1 cellular context compared by ENCODE assay signal in the genomic region with DNA sequence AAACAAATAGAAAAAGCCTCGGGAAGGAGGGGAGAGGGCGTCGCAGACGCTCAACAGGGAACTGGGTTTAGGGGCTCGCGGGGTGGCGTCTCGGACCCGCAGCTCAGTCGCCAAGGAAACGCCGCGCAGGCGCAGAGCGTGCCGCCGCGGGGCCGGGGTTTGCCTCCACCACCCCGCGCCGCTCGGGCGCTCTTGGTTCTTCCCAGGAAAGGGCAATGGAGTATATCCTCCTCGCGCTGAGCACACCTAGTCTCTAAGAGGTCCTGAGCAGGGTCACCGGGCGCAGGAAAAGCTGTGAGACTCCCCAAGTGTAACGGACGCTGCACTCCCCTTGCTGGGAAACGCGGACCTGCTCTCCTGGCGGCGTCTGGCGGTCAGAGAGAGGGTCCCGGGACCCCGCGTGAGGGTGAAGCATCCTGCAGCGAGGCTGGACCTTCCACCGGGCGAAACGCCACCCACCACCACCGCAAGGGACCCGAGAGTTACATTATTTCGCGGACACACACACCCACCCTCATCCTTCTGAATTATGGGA.
TF ChIP-seq lines count a peak whose summit lies in the region.

No MANE protein-coding gene starts in this region.

TF ChIP-seq in HEK293, 187 proteins besides CTCF, POLR2A, EP300 and RAD21 (continued from another document and continues in another):
- TF ChIP-seq ZBTB10 (tag by site-specific recombination; IDR thresholded peaks at IDR 0.05) (no peak), ZNF37A (tag by site-specific recombination; IDR thresholded peaks at IDR 0.05) (no peak), ZBTB8A (tag by site-specific recombination; IDR thresholded peaks at IDR 0.05) (peak; percentile 13; the same call in 1 of the 2 replicates), ZNF404 (tag by site-specific recombination; IDR thresholded peaks at IDR 0.05) (no peak), ZNF624 (tag by site-specific recombination; IDR thresholded peaks at IDR 0.05) (no peak), ZNF335 (tag by site-specific recombination; conservative IDR thresholded peaks at IDR 0.05) (no peak), BCL6B (tag by site-specific recombination; IDR thresholded peaks at IDR 0.05) (no peak), ZNF830 (tag by site-specific recombination; IDR thresholded peaks at IDR 0.05; ENCODE audit: low read depth) (no peak), ZNF341 (tag by site-specific recombination; IDR thresholded peaks at IDR 0.05; ENCODE audit: low read depth) (peak; percentile 65), RBAK (tag by site-specific recombination; IDR thresholded peaks at IDR 0.05) (no peak), ZNF223 (tag by site-specific recombination; IDR thresholded peaks at IDR 0.05) (no peak), ZNF302 (tag by site-specific recombination; IDR thresholded peaks at IDR 0.05; ENCODE audit: low read depth) (no peak), ZSCAN18 (tag by site-specific recombination; IDR thresholded peaks at IDR 0.05) (no peak), ZNF785 (tag by site-specific recombination; IDR thresholded peaks at IDR 0.05) (no peak), OVOL3 (tag by site-specific recombination; IDR thresholded peaks at IDR 0.05) (no peak), GLI2 (tag by site-specific recombination; IDR thresholded peaks at IDR 0.05; ENCODE audit: borderline replicate concordance, low read depth) (no peak), ZBTB7A (tag by site-specific recombination; IDR thresholded peaks at IDR 0.05; ENCODE audit: low read depth) (peak; percentile 48; the same call in 1 of the 2 replicates), ZNF518A (tag by site-specific recombination; conservative IDR thresholded peaks at IDR 0.05; ENCODE audit: low read depth) (no peak), ZNF184 (tag by site-specific recombination; IDR thresholded peaks at IDR 0.05) (no peak), ZNF585B (tag by site-specific recombination; IDR thresholded peaks at IDR 0.05) (no peak), KLF10 (tag by site-specific recombination; IDR thresholded peaks at IDR 0.05) (no peak), YY1 (tag by site-specific recombination; IDR thresholded peaks at IDR 0.05) (no peak), SCRT2 (tag by site-specific recombination; IDR thresholded peaks at IDR 0.05) (no peak), ZNF707 (tag by site-specific recombination; IDR thresholded peaks at IDR 0.05) (no peak), SP7 (tag by site-specific recombination; IDR thresholded peaks at IDR 0.05) (no peak), ZNF610 (tag by site-specific recombination; IDR thresholded peaks at IDR 0.05; ENCODE audit: borderline replicate concordance) (peak; percentile 39; the same call in 1 of the 2 replicates), KLF9 (tag by site-specific recombination; IDR thresholded peaks at IDR 0.05; ENCODE audit: low read depth) (no peak), TSHZ1 (tag by site-specific recombination; IDR thresholded peaks at IDR 0.05; ENCODE audit: borderline replicate concordance) (no peak), ZBTB20 (tag by site-specific recombination; IDR thresholded peaks at IDR 0.05) (peak; percentile 90), ZNF23 (tag by site-specific recombination; IDR thresholded peaks at IDR 0.05; ENCODE audit: borderline replicate concordance) (no peak)
- TF ChIP-seq, protein P1, sequence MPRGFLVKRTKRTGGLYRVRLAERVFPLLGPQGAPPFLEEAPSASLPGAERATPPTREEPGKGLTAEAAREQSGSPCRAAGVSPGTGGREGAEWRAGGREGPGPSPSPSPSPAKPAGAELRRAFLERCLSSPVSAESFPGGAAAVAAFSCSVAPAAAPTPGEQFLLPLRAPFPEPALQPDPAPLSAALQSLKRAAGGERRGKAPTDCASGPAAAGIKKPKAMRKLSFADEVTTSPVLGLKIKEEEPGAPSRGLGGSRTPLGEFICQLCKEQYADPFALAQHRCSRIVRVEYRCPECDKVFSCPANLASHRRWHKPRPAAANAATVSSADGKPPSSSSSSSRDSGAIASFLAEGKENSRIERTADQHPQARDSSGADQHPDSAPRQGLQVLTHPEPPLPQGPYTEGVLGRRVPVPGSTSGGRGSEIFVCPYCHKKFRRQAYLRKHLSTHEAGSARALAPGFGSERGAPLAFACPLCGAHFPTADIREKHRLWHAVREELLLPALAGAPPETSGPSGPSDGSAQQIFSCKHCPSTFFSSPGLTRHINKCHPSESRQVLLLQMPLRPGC (tag by site-specific recombination; IDR thresholded peaks at IDR 0.05) = no peak
- TF ChIP-seq, protein P2, sequence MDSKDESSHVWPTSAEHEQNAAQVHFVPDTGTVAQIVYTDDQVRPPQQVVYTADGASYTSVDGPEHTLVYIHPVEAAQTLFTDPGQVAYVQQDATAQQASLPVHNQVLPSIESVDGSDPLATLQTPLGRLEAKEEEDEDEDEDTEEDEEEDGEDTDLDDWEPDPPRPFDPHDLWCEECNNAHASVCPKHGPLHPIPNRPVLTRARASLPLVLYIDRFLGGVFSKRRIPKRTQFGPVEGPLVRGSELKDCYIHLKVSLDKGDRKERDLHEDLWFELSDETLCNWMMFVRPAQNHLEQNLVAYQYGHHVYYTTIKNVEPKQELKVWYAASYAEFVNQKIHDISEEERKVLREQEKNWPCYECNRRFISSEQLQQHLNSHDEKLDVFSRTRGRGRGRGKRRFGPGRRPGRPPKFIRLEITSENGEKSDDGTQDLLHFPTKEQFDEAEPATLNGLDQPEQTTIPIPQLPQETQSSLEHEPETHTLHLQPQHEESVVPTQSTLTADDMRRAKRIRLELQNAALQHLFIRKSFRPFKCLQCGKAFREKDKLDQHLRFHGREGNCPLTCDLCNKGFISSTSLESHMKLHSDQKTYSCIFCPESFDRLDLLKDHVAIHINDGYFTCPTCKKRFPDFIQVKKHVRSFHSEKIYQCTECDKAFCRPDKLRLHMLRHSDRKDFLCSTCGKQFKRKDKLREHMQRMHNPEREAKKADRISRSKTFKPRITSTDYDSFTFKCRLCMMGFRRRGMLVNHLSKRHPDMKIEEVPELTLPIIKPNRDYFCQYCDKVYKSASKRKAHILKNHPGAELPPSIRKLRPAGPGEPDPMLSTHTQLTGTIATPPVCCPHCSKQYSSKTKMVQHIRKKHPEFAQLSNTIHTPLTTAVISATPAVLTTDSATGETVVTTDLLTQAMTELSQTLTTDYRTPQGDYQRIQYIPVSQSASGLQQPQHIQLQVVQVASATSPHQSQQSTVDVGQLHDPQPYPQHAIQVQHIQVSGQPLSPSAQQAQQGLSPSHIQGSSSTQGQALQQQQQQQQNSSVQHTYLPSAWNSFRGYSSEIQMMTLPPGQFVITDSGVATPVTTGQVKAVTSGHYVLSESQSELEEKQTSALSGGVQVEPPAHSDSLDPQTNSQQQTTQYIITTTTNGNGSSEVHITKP (tag by site-specific recombination; IDR thresholded peaks at IDR 0.05) = peak; percentile 73
- TF ChIP-seq, protein P3, sequence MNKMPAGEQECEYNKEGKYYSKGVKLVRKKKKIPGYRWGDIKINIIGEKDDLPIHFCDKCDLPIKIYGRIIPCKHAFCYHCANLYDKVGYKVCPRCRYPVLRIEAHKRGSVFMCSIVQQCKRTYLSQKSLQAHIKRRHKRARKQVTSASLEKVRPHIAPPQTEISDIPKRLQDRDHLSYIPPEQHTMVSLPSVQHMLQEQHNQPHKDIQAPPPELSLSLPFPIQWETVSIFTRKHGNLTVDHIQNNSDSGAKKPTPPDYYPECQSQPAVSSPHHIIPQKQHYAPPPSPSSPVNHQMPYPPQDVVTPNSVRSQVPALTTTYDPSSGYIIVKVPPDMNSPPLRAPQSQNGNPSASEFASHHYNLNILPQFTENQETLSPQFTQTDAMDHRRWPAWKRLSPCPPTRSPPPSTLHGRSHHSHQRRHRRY (tag by site-specific recombination; IDR thresholded peaks at IDR 0.05) = no peak
